2 cellular contexts compared by ENCODE assay signal in genomic region chr4:72094054-72094780, GRCh38.
TF ChIP-seq lines count a peak whose summit lies in the region.

No MANE protein-coding gene starts in this region.

TF ChIP-seq in GM23338, 12 proteins besides CTCF, POLR2A, EP300 and RAD21:
- TF ChIP-seq ZNF462 (CRISPR knock-in tag; IDR thresholded peaks at IDR 0.05), result no peak
- no peak for TF ChIP-seq NANOG (IDR thresholded peaks at IDR 0.05; ENCODE audit: borderline replicate concordance)
- no peak for TF ChIP-seq STAT1 (IDR thresholded peaks at IDR 0.05; ENCODE audit: unreplicated experiment)
- no peak for TF ChIP-seq JUNB (IDR thresholded peaks at IDR 0.05; ENCODE audit: unreplicated experiment)
- TF ChIP-seq ZNF331 (CRISPR knock-in tag; IDR thresholded peaks at IDR 0.05; ENCODE audit: low read depth), result no peak
- no peak for TF ChIP-seq ZNF114 (CRISPR knock-in tag; IDR thresholded peaks at IDR 0.05)
- no peak for TF ChIP-seq CREB1 (CRISPR knock-in tag; IDR thresholded peaks at IDR 0.05; ENCODE audit: low read depth)
- TF ChIP-seq POLR2AphosphoS5 (IDR thresholded peaks at IDR 0.05; ENCODE audit: low read depth), result no peak
- TF ChIP-seq EZH2 (IDR thresholded peaks at IDR 0.05; ENCODE audit: low read depth, unreplicated experiment), result no peak
- TF ChIP-seq ETS1 (IDR thresholded peaks at IDR 0.05), result no peak
- no peak for TF ChIP-seq REST (IDR thresholded peaks at IDR 0.05; ENCODE audit: unreplicated experiment)
- TF ChIP-seq EZH2phosphoT487 (IDR thresholded peaks at IDR 0.05; ENCODE audit: unreplicated experiment), result no peak

TF ChIP-seq in WTC11, 78 proteins besides CTCF, POLR2A, EP300 and RAD21 (continued from another document):
- TF ChIP-seq ZSCAN18 (CRISPR knock-in tag; IDR thresholded peaks at IDR 0.05) (no peak), ATF2 (CRISPR knock-in tag; IDR thresholded peaks at IDR 0.05; ENCODE audit: borderline replicate concordance, low read depth) (no peak), ZNF121 (CRISPR knock-in tag; IDR thresholded peaks at IDR 0.05) (no peak), EMX1 (CRISPR knock-in tag; IDR thresholded peaks at IDR 0.05) (no peak), TP53 (CRISPR knock-in tag; IDR thresholded peaks at IDR 0.05) (no peak), NFATC4 (CRISPR knock-in tag; IDR thresholded peaks at IDR 0.05) (no peak), IRF1 (CRISPR knock-in tag; IDR thresholded peaks at IDR 0.05) (no peak), SOX15 (CRISPR knock-in tag; IDR thresholded peaks at IDR 0.05) (no peak), CBFB (CRISPR knock-in tag; IDR thresholded peaks at IDR 0.05; ENCODE audit: low read depth) (no peak), GTF2I (CRISPR knock-in tag; conservative IDR thresholded peaks at IDR 0.05) (no peak), E2F5 (CRISPR knock-in tag; IDR thresholded peaks at IDR 0.05) (no peak)
